Comparison of ENCODE assay signal across 23 cellular contexts in genomic region chr3:122598556-122598955, GRCh38.
"Had no signal": no experiment of that assay in that cellular context is flagged by ENCODE, and none has a peak within 500 bp of the region (broad histone marks: within the 10 kb centered on the region; RNA-seq: fewer than 3 reads in every experiment).

No MANE protein-coding gene starts in this region.

- H3K36me3 ChIP-seq: heart right ventricle, pancreas, thoracic aorta, upper lobe of right lung had no signal

- H3K27ac ChIP-seq: heart right ventricle, pancreas, thoracic aorta, upper lobe of right lung had no signal

- ATAC-seq: activated CD8-positive, alpha-beta memory T cell treated with anti-CD3 and anti-CD28 coated beads, Interleukin-2, amount 10 ng/mL, durations not matched to agents 7 days and 5 days; activated T-helper 17 cell treated with anti-CD3 and anti-CD28 coated beads, Interleukin-2, amount 50 U/mL, for 72 hours; heart right ventricle; left ventricle myocardium superior; mucosa of descending colon; naive thymus-derived CD4-positive, alpha-beta T cell; pancreas; sciatic nerve; stimulated activated effector memory CD8-positive, alpha-beta T cell treated with anti-CD3 and anti-CD28 coated beads, Interleukin-12 subunit alpha, Interleukin-12 subunit beta, amount 100 ng/mL, for 72 hours; T-cell; upper lobe of right lung had no signal

- H3K27me3 ChIP-seq: pancreas, upper lobe of right lung had no signal

- DNase-seq: activated CD4-positive, alpha-beta T cell treated with anti-CD3 and anti-CD28 coated beads, Interleukin-2, amount 50 U/mL, for 1 hour; activated CD4-positive, CD25-positive, alpha-beta regulatory T cell treated with anti-CD3 and anti-CD28 coated beads, Interleukin-2, amount 50 U/mL, for 72 hours; activated CD8-positive, alpha-beta memory T cell treated with anti-CD3 and anti-CD28 coated beads, Interleukin-2, amount 10 ng/mL, durations not matched to agents 7 days and 5 days; activated naive CD4-positive, alpha-beta T cell treated with Interleukin-2 at 50 U/mL for 16 hours; aorta; cerebellar nuclear complex; cortex of kidney; effector CD4-positive, alpha-beta T cell; heart right ventricle; kidney glomerular epithelial cell; left ventricle myocardium superior; mesenchymal stem cell; mucosa of descending colon; naive thymus-derived CD4-positive, alpha-beta T cell; pancreas; stimulated activated CD4-positive, alpha-beta T cell treated with anti-CD3 and anti-CD28 coated beads, Interleukin-4, amount 100 ng/mL, for 24 hours; T-cell; T-helper 9 cell; upper lobe of right lung had no signal

- H3K4me1 ChIP-seq: heart right ventricle, pancreas, upper lobe of right lung had no signal

- FAIRE-seq: pancreas had no signal

- H3K27me3 Mint-ChIP-seq: activated CD8-positive, alpha-beta memory T cell treated with anti-CD3 and anti-CD28 coated beads, Interleukin-2, amount 10 ng/mL, durations not matched to agents 7 days and 5 days; activated T-helper 17 cell treated with anti-CD3 and anti-CD28 coated beads, Interleukin-2, amount 50 U/mL, for 72 hours; naive thymus-derived CD4-positive, alpha-beta T cell; T-cell had no signal

- H3K27ac Mint-ChIP-seq: activated CD8-positive, alpha-beta memory T cell treated with anti-CD3 and anti-CD28 coated beads, Interleukin-2, amount 10 ng/mL, durations not matched to agents 7 days and 5 days; activated T-helper 17 cell treated with anti-CD3 and anti-CD28 coated beads, Interleukin-2, amount 50 U/mL, for 72 hours; stimulated activated effector memory CD8-positive, alpha-beta T cell treated with anti-CD3 and anti-CD28 coated beads, Interleukin-12 subunit alpha, Interleukin-12 subunit beta, amount 100 ng/mL, for 72 hours; T-cell had no signal

- H3K4me3 Mint-ChIP-seq: activated CD8-positive, alpha-beta memory T cell treated with anti-CD3 and anti-CD28 coated beads, Interleukin-2, amount 10 ng/mL, durations not matched to agents 7 days and 5 days; activated T-helper 17 cell treated with anti-CD3 and anti-CD28 coated beads, Interleukin-2, amount 50 U/mL, for 72 hours; naive thymus-derived CD4-positive, alpha-beta T cell; stimulated activated effector memory CD8-positive, alpha-beta T cell treated with anti-CD3 and anti-CD28 coated beads, Interleukin-12 subunit alpha, Interleukin-12 subunit beta, amount 100 ng/mL, for 72 hours; T-cell had no signal

- H3K4me3 ChIP-seq: heart right ventricle, mucosa of descending colon, pancreas, thoracic aorta, upper lobe of right lung had no signal

- H3K9me3 Mint-ChIP-seq: activated T-helper 17 cell treated with anti-CD3 and anti-CD28 coated beads, Interleukin-2, amount 50 U/mL, for 72 hours; stimulated activated effector memory CD8-positive, alpha-beta T cell treated with anti-CD3 and anti-CD28 coated beads, Interleukin-12 subunit alpha, Interleukin-12 subunit beta, amount 100 ng/mL, for 72 hours had no signal

- H3K36me3 Mint-ChIP-seq: stimulated activated effector memory CD8-positive, alpha-beta T cell treated with anti-CD3 and anti-CD28 coated beads, Interleukin-12 subunit alpha, Interleukin-12 subunit beta, amount 100 ng/mL, for 72 hours had no signal

- H3K9me3 ChIP-seq: heart right ventricle, mucosa of descending colon, pancreas, thoracic aorta, upper lobe of right lung had no signal
